Comparison of ENCODE assay signal across 19 cellular contexts in the genomic region with DNA sequence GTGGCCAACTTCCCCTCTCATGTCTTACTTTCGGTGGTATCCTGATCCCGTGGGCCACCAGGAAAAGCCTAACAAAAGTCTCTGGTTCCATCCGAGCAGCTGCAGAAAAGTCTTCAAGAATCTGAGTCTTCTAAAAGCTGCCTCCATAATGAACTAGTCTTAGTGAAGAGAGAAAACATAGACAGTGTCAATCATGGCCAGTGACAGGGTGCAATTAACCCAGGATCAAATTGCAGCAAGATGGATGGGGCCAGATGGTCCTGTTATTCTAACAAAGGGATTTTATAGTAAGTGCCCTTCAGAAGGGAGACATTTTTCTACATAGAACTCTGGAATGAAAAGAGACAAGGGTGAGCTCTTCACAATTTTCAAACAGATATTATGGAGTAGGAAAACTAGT.
"Had no signal": no experiment of that assay in that cellular context is flagged by ENCODE, and none has a peak within 500 bp of the region (broad histone marks: within the 10 kb centered on the region; RNA-seq: fewer than 3 reads in every experiment).

No MANE protein-coding gene starts in this region.

- H3K4me1 Mint-ChIP-seq: activated CD4-positive, alpha-beta memory T cell treated with anti-CD3 and anti-CD28 coated beads, Interleukin-2, amount 10 ng/mL, durations not matched to agents 7 days and 5 days; activated CD4-positive, alpha-beta T cell treated with anti-CD3 and anti-CD28 coated beads for 36 hours; activated CD8-positive, alpha-beta memory T cell treated with anti-CD3 and anti-CD28 coated beads, Interleukin-2, amount 10 ng/mL, durations not matched to agents 7 days and 5 days; activated naive CD8-positive, alpha-beta T cell treated with anti-CD3 and anti-CD28 coated beads for 36 hours; WTC11 had no signal

- H3K9me3 ChIP-seq: prostate gland, right atrium auricular region, tibial artery had no signal

- H3K4me3 ChIP-seq: prostate gland, right atrium auricular region, tibial artery had no signal

- H3K27me3 Mint-ChIP-seq: activated CD4-positive, alpha-beta memory T cell treated with anti-CD3 and anti-CD28 coated beads, Interleukin-2, amount 10 ng/mL, durations not matched to agents 7 days and 5 days; activated CD4-positive, alpha-beta T cell treated with anti-CD3 and anti-CD28 coated beads for 36 hours; activated CD8-positive, alpha-beta memory T cell treated with anti-CD3 and anti-CD28 coated beads, Interleukin-2, amount 10 ng/mL, durations not matched to agents 7 days and 5 days; activated naive CD8-positive, alpha-beta T cell treated with anti-CD3 and anti-CD28 coated beads for 36 hours had no signal

- H3K27ac ChIP-seq: prostate gland, right atrium auricular region, tibial artery had no signal

- H3K9me3 Mint-ChIP-seq: activated CD4-positive, alpha-beta memory T cell treated with anti-CD3 and anti-CD28 coated beads, Interleukin-2, amount 10 ng/mL, durations not matched to agents 7 days and 5 days; activated naive CD8-positive, alpha-beta T cell treated with anti-CD3 and anti-CD28 coated beads for 36 hours; dendritic cell treated with granulocyte-macrophage colony-stimulating factor and Interleukin-4, amounts not matched to agents 40 ng/mL and 50 ng/mL, for 4 days; mesothelial cell of epicardium; neural crest cell; WTC11 had no signal

- H3K36me3 Mint-ChIP-seq: activated CD8-positive, alpha-beta memory T cell treated with anti-CD3 and anti-CD28 coated beads, Interleukin-2, amount 10 ng/mL, durations not matched to agents 7 days and 5 days; activated naive CD8-positive, alpha-beta T cell treated with anti-CD3 and anti-CD28 coated beads for 36 hours; mesothelial cell of epicardium; WTC11 had no signal

- H3K36me3 ChIP-seq: prostate gland, right atrium auricular region, tibial artery had no signal

- H3K27ac Mint-ChIP-seq: activated CD4-positive, alpha-beta memory T cell treated with anti-CD3 and anti-CD28 coated beads, Interleukin-2, amount 10 ng/mL, durations not matched to agents 7 days and 5 days; activated CD4-positive, alpha-beta T cell treated with anti-CD3 and anti-CD28 coated beads for 36 hours; activated CD8-positive, alpha-beta memory T cell treated with anti-CD3 and anti-CD28 coated beads, Interleukin-2, amount 10 ng/mL, durations not matched to agents 7 days and 5 days; activated naive CD8-positive, alpha-beta T cell treated with anti-CD3 and anti-CD28 coated beads for 36 hours; dendritic cell treated with granulocyte-macrophage colony-stimulating factor and Interleukin-4, amounts not matched to agents 40 ng/mL and 50 ng/mL, for 4 days; mesothelial cell of epicardium; WTC11 had no signal

- DNase-seq: activated CD4-positive, alpha-beta memory T cell treated with anti-CD3 and anti-CD28 coated beads, Interleukin-2, amount 10 ng/mL, durations not matched to agents 7 days and 5 days; activated CD4-positive, alpha-beta T cell treated with anti-CD3 and anti-CD28 coated beads for 36 hours; activated CD8-positive, alpha-beta memory T cell treated with anti-CD3 and anti-CD28 coated beads, Interleukin-2, amount 10 ng/mL, durations not matched to agents 7 days and 5 days; activated naive CD4-positive, alpha-beta T cell; activated naive CD8-positive, alpha-beta T cell treated with anti-CD3 and anti-CD28 coated beads for 36 hours; amniotic stem cell; effector CD8-positive, alpha-beta T cell; hippocampal formation; islet precursor cell; stimulated activated naive CD8-positive, alpha-beta T cell treated with anti-CD3 and anti-CD28 coated beads, Interleukin-15, Interleukin-2, amounts not matched to agents 100 U/mL and 50 U/mL, for 24 hours; substantia nigra; tibial artery had no signal

- H3K27me3 ChIP-seq: right atrium auricular region, tibial artery had no signal

- H3K4me3 Mint-ChIP-seq: activated CD4-positive, alpha-beta memory T cell treated with anti-CD3 and anti-CD28 coated beads, Interleukin-2, amount 10 ng/mL, durations not matched to agents 7 days and 5 days; activated CD4-positive, alpha-beta T cell treated with anti-CD3 and anti-CD28 coated beads for 36 hours; activated CD8-positive, alpha-beta memory T cell treated with anti-CD3 and anti-CD28 coated beads, Interleukin-2, amount 10 ng/mL, durations not matched to agents 7 days and 5 days; activated naive CD8-positive, alpha-beta T cell treated with anti-CD3 and anti-CD28 coated beads for 36 hours; dendritic cell treated with granulocyte-macrophage colony-stimulating factor and Interleukin-4, amounts not matched to agents 40 ng/mL and 50 ng/mL, for 4 days; mesothelial cell of epicardium; neural crest cell; WTC11 had no signal

- H3K4me1 ChIP-seq: prostate gland, right atrium auricular region, tibial artery had no signal

- ATAC-seq: activated CD4-positive, alpha-beta T cell treated with anti-CD3 and anti-CD28 coated beads for 36 hours; activated CD8-positive, alpha-beta memory T cell treated with anti-CD3 and anti-CD28 coated beads, Interleukin-2, amount 10 ng/mL, durations not matched to agents 7 days and 5 days; left lobe of liver; stimulated activated naive CD8-positive, alpha-beta T cell treated with anti-CD3 and anti-CD28 coated beads, Interleukin-15, Interleukin-2, amounts not matched to agents 100 U/mL and 50 U/mL, for 24 hours; WTC11 had no signal
